Comparison of ENCODE assay signal across 28 cellular contexts in genomic region chr16:17552351-17552750, GRCh38.
"Had no signal": no experiment of that assay in that cellular context is flagged by ENCODE, and none has a peak within 500 bp of the region (broad histone marks: within the 10 kb centered on the region; RNA-seq: fewer than 3 reads in every experiment).

No MANE protein-coding gene starts in this region.

- H3K36me3 Mint-ChIP-seq: immature natural killer cell; memory B cell; natural killer cell treated with Interleukin-12 subunit alpha and Interleukin-12 subunit beta and Interleukin-15 and Interleukin-18, amount 100 ng/mL, for 72 hours; stimulated activated memory B cell treated with anti-CD40 and anti-IgM and Interleukin-4, amounts not matched to agents 10 μg/mL and 1 μg/mL and 100 μg/mL, for 72 hours; WTC11 had no signal

- H3K4me3 Mint-ChIP-seq: activated CD8-positive, alpha-beta T cell treated with anti-CD3 and anti-CD28 coated beads for 36 hours; activated T-cell treated with anti-CD3 and anti-CD28 coated beads, Interleukin-2, amount 50 U/mL, for 4 hours; activated T-helper 17 cell treated with anti-CD3 and anti-CD28 coated beads, Interleukin-2, amount 50 U/mL, for 72 hours; immature natural killer cell; memory B cell; natural killer cell treated with Interleukin-12 subunit alpha and Interleukin-12 subunit beta and Interleukin-15 and Interleukin-18, amount 100 ng/mL, for 72 hours; stimulated activated memory B cell treated with anti-CD40 and anti-IgM and Interleukin-4, amounts not matched to agents 10 μg/mL and 1 μg/mL and 100 μg/mL, for 72 hours; stimulated activated naive CD8-positive, alpha-beta T cell treated with anti-CD3 and anti-CD28 coated beads, Interleukin-15, amount 100 ng/mL, for 72 hours; T-helper 17 cell; WTC11 had no signal

- H3K9me3 ChIP-seq: colonic mucosa, heart left ventricle, right lobe of liver had no signal

- DNase-seq: activated CD4-positive, alpha-beta T cell treated with anti-CD3 and anti-CD28 coated beads, Interleukin-2, amount 50 U/mL, for 1 hour; activated CD8-positive, alpha-beta T cell treated with anti-CD3 and anti-CD28 coated beads for 36 hours; activated gamma-delta T cell treated with Interleukin-2 at 50 U/mL for 16 hours; activated naive CD4-positive, alpha-beta T cell treated with anti-CD3 and anti-CD28 coated beads, Interleukin-2, amount 50 U/mL, for 16 hours; activated T-cell treated with anti-CD3 and anti-CD28 coated beads, Interleukin-2, amount 50 U/mL, for 4 hours; amniotic stem cell; cerebellar nuclear complex; colonic mucosa; effector CD8-positive, alpha-beta T cell; erythroblast; foreskin fibroblast; heart left ventricle; hypothalamus; immature natural killer cell; right lobe of liver; stimulated activated CD4-positive, alpha-beta T cell treated with anti-CD3 and anti-CD28 coated beads, Interleukin-4, amount 100 ng/mL, for 4 hours; stimulated activated CD8-positive, alpha-beta memory T cell treated with anti-CD3 and anti-CD28 coated beads, Interleukin-4, amount 100 ng/mL, for 48 hours; stimulated activated naive CD8-positive, alpha-beta T cell treated with anti-CD3 and anti-CD28 coated beads, Interleukin-15, amount 100 ng/mL, for 72 hours; substantia nigra; T-helper 17 cell; T1000 had no signal

- H3K4me1 Mint-ChIP-seq: immature natural killer cell had no signal

- H3K4me1 ChIP-seq: colonic mucosa, heart left ventricle, right lobe of liver had no signal

- H3K36me3 ChIP-seq: cardiac muscle cell, colonic mucosa, heart left ventricle, right lobe of liver had no signal

- H3K27ac ChIP-seq: cardiac muscle cell, colonic mucosa, heart left ventricle, right lobe of liver, skin epidermis had no signal

- H3K9me3 Mint-ChIP-seq: activated CD8-positive, alpha-beta T cell treated with anti-CD3 and anti-CD28 coated beads for 36 hours; activated T-cell treated with anti-CD3 and anti-CD28 coated beads, Interleukin-2, amount 50 U/mL, for 4 hours; activated T-helper 17 cell treated with anti-CD3 and anti-CD28 coated beads, Interleukin-2, amount 50 U/mL, for 72 hours; immature natural killer cell; natural killer cell treated with Interleukin-12 subunit alpha and Interleukin-12 subunit beta and Interleukin-15 and Interleukin-18, amount 100 ng/mL, for 72 hours; stimulated activated naive CD8-positive, alpha-beta T cell treated with anti-CD3 and anti-CD28 coated beads, Interleukin-15, amount 100 ng/mL, for 72 hours; WTC11 had no signal

- H3K27me3 Mint-ChIP-seq: stimulated activated naive CD8-positive, alpha-beta T cell treated with anti-CD3 and anti-CD28 coated beads, Interleukin-15, amount 100 ng/mL, for 72 hours had no signal

- H3K27ac Mint-ChIP-seq: activated CD8-positive, alpha-beta T cell treated with anti-CD3 and anti-CD28 coated beads for 36 hours; activated T-helper 17 cell treated with anti-CD3 and anti-CD28 coated beads, Interleukin-2, amount 50 U/mL, for 72 hours; immature natural killer cell; memory B cell; natural killer cell treated with Interleukin-12 subunit alpha and Interleukin-12 subunit beta and Interleukin-15 and Interleukin-18, amount 100 ng/mL, for 72 hours; stimulated activated memory B cell treated with anti-CD40 and anti-IgM and Interleukin-4, amounts not matched to agents 10 μg/mL and 1 μg/mL and 100 μg/mL, for 72 hours; stimulated activated naive CD8-positive, alpha-beta T cell treated with anti-CD3 and anti-CD28 coated beads, Interleukin-15, amount 100 ng/mL, for 72 hours; T-helper 17 cell; WTC11 had no signal

- H3K27me3 ChIP-seq: cardiac muscle cell, colonic mucosa, right lobe of liver had no signal

- ATAC-seq: activated CD8-positive, alpha-beta T cell treated with anti-CD3 and anti-CD28 coated beads for 36 hours; activated T-cell treated with anti-CD3 and anti-CD28 coated beads, Interleukin-2, amount 50 U/mL, for 4 hours; activated T-helper 17 cell treated with anti-CD3 and anti-CD28 coated beads, Interleukin-2, amount 50 U/mL, for 72 hours; heart left ventricle; natural killer cell treated with Interleukin-12 subunit alpha and Interleukin-12 subunit beta and Interleukin-15 and Interleukin-18, amount 100 ng/mL, for 72 hours; right lobe of liver; stimulated activated memory B cell treated with anti-CD40 and anti-IgM and Interleukin-4, amounts not matched to agents 10 μg/mL and 1 μg/mL and 100 μg/mL, for 72 hours; stimulated activated naive CD8-positive, alpha-beta T cell treated with anti-CD3 and anti-CD28 coated beads, Interleukin-15, amount 100 ng/mL, for 72 hours; T-helper 17 cell; WTC11 had no signal

- H3K4me3 ChIP-seq: cardiac muscle cell, colonic mucosa, heart left ventricle, right lobe of liver, skin epidermis had no signal
